Comparison of ENCODE assay signal across 18 cellular contexts in the genomic region with DNA sequence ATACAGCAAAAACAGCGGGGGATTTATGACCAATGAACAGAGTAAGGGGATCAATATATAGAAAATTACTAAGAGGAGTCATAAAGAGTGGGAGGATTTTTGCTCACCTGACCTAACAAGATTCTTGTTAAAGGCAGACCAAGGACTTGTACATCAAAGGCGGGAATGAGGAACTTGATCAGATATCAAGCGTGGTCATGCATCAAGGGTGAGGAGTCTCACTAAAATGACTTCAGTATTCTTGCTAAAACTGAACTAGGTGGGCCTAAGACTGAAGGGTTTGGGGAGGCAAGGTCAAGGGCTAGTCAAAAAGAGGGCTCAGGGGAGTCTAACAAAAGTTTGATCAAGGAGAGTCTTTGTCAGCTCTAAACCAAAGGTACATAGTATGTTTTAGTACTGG. TPM values are rescaled to one million over a fixed set of nuclear protein-coding genes. Genes with fewer than 3 reads are reported as not detected.
DNase-seq lines count a peak whose midpoint lies in the region; ATAC-seq and TF ChIP-seq lines count a peak whose summit lies in the region.
"Had no signal": no experiment of that assay in that cellular context is flagged by ENCODE, and none has a peak within 500 bp of the region (broad histone marks: within the 10 kb centered on the region; RNA-seq: fewer than 3 reads in every experiment).

No MANE protein-coding gene starts in this region.

- H3K27me3 ChIP-seq in ACC112 (ENCODE audit: insufficient read depth, low read length) (no peaks in the 10 kb centered on the region), PC-3 (ENCODE audit: low read length) (no peaks in the 10 kb centered on the region)
- H3K27me3 ChIP-seq in CD4-positive, alpha-beta memory T cell (ENCODE audit: insufficient read depth, low read length), result no peaks in the 10 kb centered on the region
- H3K27me3 ChIP-seq: heart right ventricle, sigmoid colon, stomach had no signal

- TF ChIP-seq CTCF in PC-3 (conservative IDR thresholded peaks at IDR 0.05; ENCODE audit: low read depth, low read length), result no peak

- DNase-seq in CD4-positive, alpha-beta memory T cell, result no peak
- no peak for DNase-seq in PC-3
- no peak for DNase-seq in effector memory CD8-positive, alpha-beta T cell
- no peak for DNase-seq in SK-N-DZ (ENCODE audit: low spot score)
- DNase-seq in HK-2 (ENCODE audit: unreplicated experiment), result no peak
- no peak for DNase-seq in NCI-H69 (lab: John Stamatoyannopoulos, UW)
- no peak for DNase-seq in NCI-H1694 (lab: John Stamatoyannopoulos, UW)
- DNase-seq: activated CD4-positive, CD25-positive, alpha-beta regulatory T cell treated with anti-CD3 and anti-CD28 coated beads, Interleukin-2, amount 50 U/mL, for 72 hours; activated gamma-delta T cell treated with Interleukin-2 at 50 U/mL for 16 hours; central memory CD4-positive, alpha-beta T cell; heart right ventricle; NCI-H2029; NCI-H82; Right ventricle myocardium superior; sigmoid colon; stomach had no signal

- no peak overlapping the region for H2AFZ ChIP-seq in ACC112 (ENCODE audit: low read length, unreplicated experiment)
- H2AFZ ChIP-seq in PC-3 (ENCODE audit: low read length), result no peak overlapping the region

- H3K9me2 ChIP-seq in PC-3 (replicated peaks; ENCODE audit: low read length), result no peaks in the 10 kb centered on the region

- intact Hi-C loops in CD4-positive, alpha-beta memory T cell (cut with micrococcal nuclease), result no loop called here
- intact Hi-C loops in PC-3 (cut with micrococcal nuclease), result no loop called here

- H3F3A ChIP-seq in PC-3 (ENCODE audit: low read length, unreplicated experiment), result peaks cover 7% of the 10 kb centered on the region

- POLR2A ChIA-PET in CD4-positive, alpha-beta memory T cell (lab: Charles Lee; ENCODE audit: partially characterized antibody), result interaction anchor here (3.3 kb wide), 1 partner anchor 58 kb away, joined by 84 read pairs; a partner anchor contains a TSS
- POLR2A ChIA-PET in PC-3 (lab: Charles Lee; ENCODE audit: unreplicated experiment), result no interaction called here

- H3K9me3 ChIP-seq in CD4-positive, alpha-beta memory T cell (ENCODE audit: control insufficient read depth in 1 of 2, low read length in 2 of 2), result no peaks in the 10 kb centered on the region
- no peaks in the 10 kb centered on the region for H3K9me3 ChIP-seq in PC-3 (ENCODE audit: low read length)
- H3K9me3 ChIP-seq: heart right ventricle, sigmoid colon, stomach had no signal

- no peaks in the 10 kb centered on the region for H3K27me3 Mint-ChIP-seq in CD4-positive, alpha-beta memory T cell
- no peaks in the 10 kb centered on the region for H3K27me3 Mint-ChIP-seq in effector memory CD8-positive, alpha-beta T cell

- BruUV-seq in PC-3 (replicated peaks; lab: Mats Ljungman, UMichigan), result no TSS peak

- H3K4me1 ChIP-seq in ACC112 (ENCODE audit: control insufficient read depth, insufficient read depth, low read length, unreplicated experiment) (peaks cover 40% of the 10 kb centered on the region), PC-3 (ENCODE audit: insufficient read depth, low read length) (peaks cover 24% of the 10 kb centered on the region)
- H3K4me1 ChIP-seq in CD4-positive, alpha-beta memory T cell (ENCODE audit: insufficient read depth, low read length), result peaks cover 54% of the 10 kb centered on the region

- H3K36me3 ChIP-seq in ACC112 (ENCODE audit: insufficient read depth, low read length) (peaks cover 4% of the 10 kb centered on the region; the same call in 1 of the 2 replicates), PC-3 (ENCODE audit: low read depth, low read length) (peaks cover 4% of the 10 kb centered on the region; the same call in 1 of the 2 replicates)
- H3K36me3 ChIP-seq in CD4-positive, alpha-beta memory T cell (ENCODE audit: insufficient read depth, low read length), result no peaks in the 10 kb centered on the region

- H3K36me3 Mint-ChIP-seq in CD4-positive, alpha-beta memory T cell, result peaks cover 6 to 19% of the 10 kb centered on the region in 2 donors
- H3K36me3 Mint-ChIP-seq in effector memory CD8-positive, alpha-beta T cell (ENCODE audit: insufficient read depth), result peaks cover 27% of the 10 kb centered on the region

- H3K27ac Mint-ChIP-seq in CD4-positive, alpha-beta memory T cell, result peak overlapping the region in 5 of 7 donors; percentile 1 to 85 (median 28)
- peak overlapping the region in 1 of 2 donors; percentile 12 for H3K27ac Mint-ChIP-seq in effector memory CD8-positive, alpha-beta T cell

- H3K4me2 ChIP-seq in PC-3 (ENCODE audit: low read length), result peak overlapping the region; percentile 100; the same call in 1 of the 2 replicates

- H3K27ac ChIP-seq in ACC112 (ENCODE audit: low read depth, low read length), result no peak overlapping the region
- no peak overlapping the region for H3K27ac ChIP-seq in CD4-positive, alpha-beta memory T cell (ENCODE audit: low read depth, low read length)
- H3K27ac ChIP-seq in PC-3 (ENCODE audit: low read length), result no peak overlapping the region
- H3K27ac ChIP-seq: C4-2B had no signal

- H3K4me3 Mint-ChIP-seq in CD4-positive, alpha-beta memory T cell, result peak overlapping the region; percentile 61 to 97 (median 85)
- H3K4me3 Mint-ChIP-seq in effector memory CD8-positive, alpha-beta T cell, result peak overlapping the region; percentile 98 to 100

- no peak overlapping the region for H3K9ac ChIP-seq in PC-3 (ENCODE audit: low read length)

- H3K79me2 ChIP-seq in ACC112 (ENCODE audit: control insufficient read depth, insufficient read depth, low read length, unreplicated experiment), result peaks cover 55% of the 10 kb centered on the region
- H3K79me2 ChIP-seq in PC-3 (ENCODE audit: low read length), result peaks cover 30% of the 10 kb centered on the region

- no peaks in the 10 kb centered on the region for H4K20me1 ChIP-seq in PC-3 (ENCODE audit: low read length)

- H3K9me3 Mint-ChIP-seq in CD4-positive, alpha-beta memory T cell, result no peaks in the 10 kb centered on the region
- no peaks in the 10 kb centered on the region for H3K9me3 Mint-ChIP-seq in effector memory CD8-positive, alpha-beta T cell

- peaks cover 44 to 69% (median 55%) of the 10 kb centered on the region in 4 donors for H3K4me1 Mint-ChIP-seq in CD4-positive, alpha-beta memory T cell
- peaks cover 47 to 52% of the 10 kb centered on the region in 2 donors for H3K4me1 Mint-ChIP-seq in effector memory CD8-positive, alpha-beta T cell (ENCODE audit: low read depth in 2 of 2)

- H3K4me3 ChIP-seq in ACC112 (ENCODE audit: low read depth, low read length), result peak overlapping the region; percentile 91
- H3K4me3 ChIP-seq in CD4-positive, alpha-beta memory T cell (ENCODE audit: low read length in 2 of 2), result no peak overlapping the region
- no peak overlapping the region for H3K4me3 ChIP-seq in PC-3 (ENCODE audit: low read length)

- ATAC-seq in PC-3, result no peak
- no peak for ATAC-seq in effector memory CD8-positive, alpha-beta T cell (replicated peaks)
- ATAC-seq: heart right ventricle had no signal

- CTCF ChIA-PET in CD4-positive, alpha-beta memory T cell (lab: Charles Lee; ENCODE audit: partially characterized antibody), result interaction anchor here (1.9 kb wide), 1 partner anchor 31 kb away, joined by 4 read pairs; no protein-coding TSS in a partner anchor
- CTCF ChIA-PET in PC-3 (lab: Charles Lee), result no interaction called here

RNA-seq across cellular contexts. Expression of a gene that starts 2.1 kb away (rescaled TPM):
- total RNA-seq in CD4-positive, alpha-beta memory T cell, result 10 to 100 TPM; 90.6 to 96.1 TPM
- 10 to 100 TPM; 21.8 to 43.6 TPM for polyA plus RNA-seq in CD4-positive, alpha-beta memory T cell
- 68.5 and 71.6 TPM in 2 replicates for total RNA-seq in PC-3 (2014; rRNA removed)
- polyA plus RNA-seq in SK-N-DZ (2014; cell fraction: cytosol; rRNA removed), result 12.0 and 22.1 TPM in 2 replicates
- polyA plus RNA-seq in SK-N-DZ (2014; cell fraction: nucleus; rRNA removed), result 88.5 and 96.3 TPM in 2 replicates

RNA-seq across cellular contexts. Expression of a gene that starts 30.4 kb away (rescaled TPM):
- total RNA-seq in CD4-positive, alpha-beta memory T cell, result 1 to 10 TPM; 6.1 to 6.7 TPM
- polyA plus RNA-seq in CD4-positive, alpha-beta memory T cell, result 10 to 100 TPM; 18.2 to 26.4 TPM
- 399 and 405 TPM in 2 replicates for total RNA-seq in PC-3 (2014; rRNA removed)
- polyA plus RNA-seq in SK-N-DZ (2014; cell fraction: cytosol; rRNA removed), result 69.8 and 78.2 TPM in 2 replicates
- 39.0 and 48.4 TPM in 2 replicates for polyA plus RNA-seq in SK-N-DZ (2014; cell fraction: nucleus; rRNA removed)

RNA-seq across cellular contexts. Expression of a gene that starts 38.6 kb away (rescaled TPM):
- total RNA-seq in CD4-positive, alpha-beta memory T cell, result under 1 TPM in 1 of 2 experiments, not detected in 1; 0.76 TPM
- under 1 TPM in 1 of 2 donors, not detected in 1; 0.13 TPM for polyA plus RNA-seq in CD4-positive, alpha-beta memory T cell
- 0.80 and 1.4 TPM in 2 replicates for total RNA-seq in PC-3 (2014; rRNA removed)
- 16.2 and 19.5 TPM in 2 replicates for polyA plus RNA-seq in SK-N-DZ (2014; cell fraction: cytosol; rRNA removed)
- polyA plus RNA-seq in SK-N-DZ (2014; cell fraction: nucleus; rRNA removed), result 62.8 and 90.2 TPM in 2 replicates

RNA-seq across cellular contexts. Expression of a gene that starts 56.9 kb away (rescaled TPM):
- 100 to 1,000 TPM; 149 to 157 TPM for total RNA-seq in CD4-positive, alpha-beta memory T cell
- polyA plus RNA-seq in CD4-positive, alpha-beta memory T cell, result 100 to 1,000 TPM; 241 to 296 TPM
- total RNA-seq in PC-3 (2014; rRNA removed), result 177 and 273 TPM in 2 replicates
- 67.0 and 71.3 TPM in 2 replicates for polyA plus RNA-seq in SK-N-DZ (2014; cell fraction: cytosol; rRNA removed)
- 65.6 and 87.4 TPM in 2 replicates for polyA plus RNA-seq in SK-N-DZ (2014; cell fraction: nucleus; rRNA removed)

RNA-seq across cellular contexts. Expression of a gene that starts 57.6 kb away (rescaled TPM):
- total RNA-seq in CD4-positive, alpha-beta memory T cell, result 10 to 100 TPM; 24.3 to 27.2 TPM
- 10 to 100 TPM; 10.9 to 13.8 TPM for polyA plus RNA-seq in CD4-positive, alpha-beta memory T cell
- 13.8 and 17.5 TPM in 2 replicates for total RNA-seq in PC-3 (2014; rRNA removed)
- polyA plus RNA-seq in SK-N-DZ (2014; cell fraction: cytosol; rRNA removed), result 33.7 and 35.1 TPM in 2 replicates
- polyA plus RNA-seq in SK-N-DZ (2014; cell fraction: nucleus; rRNA removed), result 47.5 and 49.9 TPM in 2 replicates

Comparison
In these comparisons a context has a peak if more than half of its experiments do, and no peak if none do; other contexts are left out.
1. RNA of a gene that starts 30.4 kb away (total RNA-seq): 399 to 405 TPM in PC-3; 6.1 to 6.7 TPM in CD4-positive, alpha-beta memory T cell; every median in the first group is over 10 times any median in the second.